23 cellular contexts compared by ENCODE assay signal in genomic region chr6:74357329-74357728, GRCh38.
DNase-seq lines count a peak whose midpoint lies in the region; ATAC-seq and TF ChIP-seq lines count a peak whose summit lies in the region.
"Had no signal": no experiment of that assay in that cellular context is flagged by ENCODE, and none has a peak within 500 bp of the region (broad histone marks: within the 10 kb centered on the region; RNA-seq: fewer than 3 reads in every experiment).

No MANE protein-coding gene starts in this region.

- H3K27ac ChIP-seq in HUES64 (ENCODE audit: low read depth, low read length) = peak overlapping the region; percentile 55
- H3K27ac ChIP-seq: adrenal gland, foreskin keratinocyte, prostate gland, SJCRH30, spleen, tibial artery had no signal

- H3K4me3 ChIP-seq in AG10803 (ENCODE audit: low read length) = no peak overlapping the region
- H3K4me3 ChIP-seq in HUES64 (ENCODE audit: low read length) = no peak overlapping the region
- no peak overlapping the region for H3K4me3 ChIP-seq in choroid plexus epithelial cell (ENCODE audit: low read depth, low read length)
- H3K4me3 ChIP-seq: adrenal gland, prostate gland, SJCRH30, spleen, tibial artery had no signal

- no peaks in the 10 kb centered on the region for H3K9me3 ChIP-seq in HUES64 (ENCODE audit: insufficient read depth, low read depth, low read length)
- H3K9me3 ChIP-seq: adrenal gland, prostate gland, spleen, tibial artery had no signal

- no peaks in the 10 kb centered on the region for H3K27me3 ChIP-seq in HUES64 (ENCODE audit: insufficient read depth, low read length)
- H3K27me3 ChIP-seq: adrenal gland, foreskin keratinocyte, SJCRH30, spleen, tibial artery had no signal

- ATAC-seq in omental fat pad (ENCODE audit: low FRiP score) (peak; percentile 23), GM18519 (IDR thresholded peaks at IDR 0.05; ENCODE audit: low FRiP score, unreplicated experiment) (no peak), HG02759 (IDR thresholded peaks at IDR 0.05; ENCODE audit: unreplicated experiment) (no peak)
- ATAC-seq: CD8-positive, alpha-beta T cell; foreskin keratinocyte had no signal

- H3K36me3 ChIP-seq in HUES64 (ENCODE audit: insufficient read depth, low read length) = no peaks in the 10 kb centered on the region
- H3K36me3 ChIP-seq: adrenal gland, prostate gland, SJCRH30, spleen, tibial artery had no signal

- WGBS in HUES64 = no CpG with 5 or more reads among the region's 4 CpGs

- no peak for TF ChIP-seq CTCF in AG10803 (conservative IDR thresholded peaks at IDR 0.05; ENCODE audit: low read length)
- TF ChIP-seq CTCF in choroid plexus epithelial cell (conservative IDR thresholded peaks at IDR 0.05; ENCODE audit: low read depth, low read length) = no peak
- TF ChIP-seq CTCF in omental fat pad (IDR thresholded peaks at IDR 0.05) = no peak

- DNase-seq in AG10803 (ENCODE audit: low read depth) (peak; percentile 60), choroid plexus epithelial cell (ENCODE audit: low read depth) (peak; percentile 54), omental fat pad (ENCODE audit: low spot score) (no peak), DMS153 (lab: John Stamatoyannopoulos, UW) (no peak), NCI-H187 (lab: John Stamatoyannopoulos, UW) (no peak)
- DNase-seq: activated CD4-positive, CD25-positive, alpha-beta regulatory T cell treated with anti-CD3 and anti-CD28 coated beads, Interleukin-2, amount 50 U/mL, for 72 hours; adrenal gland; CD8-positive, alpha-beta T cell; cerebellar nuclear complex; endodermal cell; foreskin keratinocyte; GOT3; KG1; NCI-H1092; NCI-H526; spleen; T-helper 9 cell; tibial artery had no signal

- peaks cover 19% of the 10 kb centered on the region; the same call in 1 of the 2 replicates for H3K4me1 ChIP-seq in HUES64 (ENCODE audit: insufficient read depth, low read length)
- H3K4me1 ChIP-seq: adrenal gland, prostate gland, spleen, tibial artery had no signal

- H3K9ac ChIP-seq in HUES64 (ENCODE audit: low read depth, low read length) = no peak overlapping the region

Comparison
In these comparisons a context has a peak if more than half of its experiments do, and no peak if none do; other contexts are left out.
1. DNase-seq: peak in AG10803 (single experiment) and choroid plexus epithelial cell (single experiment); none in omental fat pad (single experiment), DMS153 (single experiment) and NCI-H187 (0 of 2).